ENCODE assay signal across 18 cellular contexts in genomic region chr18:67519582-67519981, GRCh38. TPM values are rescaled to one million over a fixed set of nuclear protein-coding genes. Genes with fewer than 3 reads are reported as not detected.
DNase-seq lines count a peak whose midpoint lies in the region; ATAC-seq and TF ChIP-seq lines count a peak whose summit lies in the region.
"Had no signal": no experiment of that assay in that cellular context is flagged by ENCODE, and none has a peak within 500 bp of the region (broad histone marks: within the 10 kb centered on the region; RNA-seq: fewer than 3 reads in every experiment).

No MANE protein-coding gene starts in this region.

- H3K4me3 ChIP-seq in osteoblast (ENCODE audit: insufficient read depth, low read length): no peak overlapping the region
- H3K4me3 ChIP-seq: K562, upper lobe of left lung had no signal

- peak; percentile 35 for DNase-seq in AG20443 (ENCODE audit: low spot score)
- DNase-seq in HFFc6: peak; percentile 53
- DNase-seq in central memory CD8-positive, alpha-beta T cell (ENCODE audit: low spot score in 2 of 2): no peak
- DNase-seq in osteoblast (ENCODE audit: insufficient read length, low spot score, missing footprints): peak; percentile 58
- no peak for DNase-seq in ACHN
- DNase-seq in GOT3 (lab: John Stamatoyannopoulos, UW): no peak
- DNase-seq in foreskin keratinocyte: no peak
- no peak for DNase-seq in NCI-H510A (lab: John Stamatoyannopoulos, UW)
- DNase-seq: activated CD4-positive, alpha-beta T cell treated with anti-CD3 and anti-CD28 coated beads, Interleukin-2, amount 50 U/mL, for 1 hour; amygdala; C1 segment of cervical spinal cord; effector CD4-positive, alpha-beta T cell; left cardiac atrium; NCI-H146; stimulated activated CD4-positive, alpha-beta T cell treated with anti-CD3 and anti-CD28 coated beads, Interleukin-2, amount 100 ng/mL, for 48 hours; upper lobe of left lung had no signal

- no peak overlapping the region for H3K27ac Mint-ChIP-seq in HFFc6
- H3K27ac Mint-ChIP-seq in central memory CD8-positive, alpha-beta T cell (ENCODE audit: low read depth): peak overlapping the region; percentile 32
- H3K27ac Mint-ChIP-seq: T-helper 1 cell treated with Interleukin-12 subunit alpha and Interleukin-12 subunit beta and Interleukin-4 antibody, amounts not matched to agents 30 μg/mL and 1 μg/mL, for 36 hours had no signal

- H3K27me3 ChIP-seq in osteoblast (ENCODE audit: insufficient read depth, low read length) (no peaks in the 10 kb centered on the region), foreskin keratinocyte (no peaks in the 10 kb centered on the region)
- H3K27me3 ChIP-seq: upper lobe of left lung had no signal

- no peak for ATAC-seq in central memory CD8-positive, alpha-beta T cell (replicated peaks; ENCODE audit: extremely low read depth, poor library complexity, severe bottlenecking)
- no peak for ATAC-seq in foreskin keratinocyte
- ATAC-seq: K562, left cardiac atrium had no signal

- peaks cover 48% of the 10 kb centered on the region for H3K4me1 Mint-ChIP-seq in HFFc6 (ENCODE audit: low read depth)
- peaks cover 22% of the 10 kb centered on the region for H3K4me1 Mint-ChIP-seq in central memory CD8-positive, alpha-beta T cell

- H3K79me2 ChIP-seq in osteoblast (ENCODE audit: insufficient read depth, low read length): peaks cover 19% of the 10 kb centered on the region

- H4K20me1 ChIP-seq in osteoblast (ENCODE audit: insufficient read depth, low read length): peaks cover 7% of the 10 kb centered on the region

- TF ChIP-seq CTCF in HFFc6 (IDR thresholded peaks at IDR 0.05) (no peak), osteoblast (IDR thresholded peaks at IDR 0.05; ENCODE audit: extremely low read depth, low read depth, low read length) (no peak), foreskin keratinocyte (conservative IDR thresholded peaks at IDR 0.05) (no peak)

- in situ Hi-C loops in ACHN (cut with HindIII; ENCODE audit: low pct_ligation_motif_present, low pct_unique_long_range_greater_than_20kb, low sequenced_read_pairs): no loop called here

- no peaks in the 10 kb centered on the region for H3K9me3 Mint-ChIP-seq in HFFc6
- no peaks in the 10 kb centered on the region for H3K9me3 Mint-ChIP-seq in central memory CD8-positive, alpha-beta T cell
- H3K9me3 Mint-ChIP-seq: T-helper 1 cell treated with Interleukin-12 subunit alpha and Interleukin-12 subunit beta and Interleukin-4 antibody, amounts not matched to agents 30 μg/mL and 1 μg/mL, for 36 hours had no signal

- peaks cover 4% of the 10 kb centered on the region for H3K36me3 ChIP-seq in osteoblast (ENCODE audit: insufficient read depth, low read length)
- H3K36me3 ChIP-seq: upper lobe of left lung had no signal

- peak overlapping the region; percentile 30 for H3K4me2 ChIP-seq in osteoblast (ENCODE audit: insufficient read depth, low read length)

- peaks cover 16% of the 10 kb centered on the region for H3K36me3 Mint-ChIP-seq in HFFc6 (ENCODE audit: low read depth)
- H3K36me3 Mint-ChIP-seq in central memory CD8-positive, alpha-beta T cell (ENCODE audit: insufficient read depth): peaks cover 7% of the 10 kb centered on the region

- H3K4me3 Mint-ChIP-seq in HFFc6: no peak overlapping the region
- H3K4me3 Mint-ChIP-seq in central memory CD8-positive, alpha-beta T cell: no peak overlapping the region
- H3K4me3 Mint-ChIP-seq: T-helper 1 cell treated with Interleukin-12 subunit alpha and Interleukin-12 subunit beta and Interleukin-4 antibody, amounts not matched to agents 30 μg/mL and 1 μg/mL, for 36 hours had no signal

- peaks cover 31% of the 10 kb centered on the region for H3K4me1 ChIP-seq in osteoblast (ENCODE audit: insufficient read depth, low read length)
- H3K4me1 ChIP-seq in foreskin keratinocyte: no peaks in the 10 kb centered on the region

- H2AFZ ChIP-seq in osteoblast (ENCODE audit: low read length): no peak overlapping the region

- peaks cover 4% of the 10 kb centered on the region for H3K27me3 Mint-ChIP-seq in HFFc6 (ENCODE audit: insufficient read depth)
- peaks cover 30% of the 10 kb centered on the region for H3K27me3 Mint-ChIP-seq in central memory CD8-positive, alpha-beta T cell

- no peaks in the 10 kb centered on the region for H3K9me3 ChIP-seq in osteoblast (ENCODE audit: low read depth, low read length)
- H3K9me3 ChIP-seq: upper lobe of left lung had no signal

- H3K27ac ChIP-seq in osteoblast (ENCODE audit: low read depth, low read length) (peak overlapping the region; percentile 21), foreskin keratinocyte (no peak overlapping the region)
- H3K27ac ChIP-seq: upper lobe of left lung had no signal

RNA-seq across cellular contexts. Expression of gene DSEL, which starts 3.1 kb away (rescaled TPM):
- total RNA-seq in HFFc6 (2021; fragmentation: NEBNext Ultra II Directional; extraction: Animal tissue kit (Norgen Biotek cat#: 25700)): 10 to 100 TPM; 71.4 to 87.0 (median 80.1) TPM
- 119 and 157 TPM in 2 replicates for total RNA-seq in osteoblast
- total RNA-seq in foreskin keratinocyte: 4.3 and 5.0 TPM in 2 replicates
- 0.95 and 1.1 TPM in 2 replicates for polyA plus RNA-seq in foreskin keratinocyte

Comparison
In these comparisons a context has a peak if more than half of its experiments do, and no peak if none do; other contexts are left out.
1. DNase-seq: peak in AG20443 (single experiment), HFFc6 (single experiment) and osteoblast (single experiment); none in central memory CD8-positive, alpha-beta T cell (0 of 2), ACHN (single experiment), GOT3 (single experiment), foreskin keratinocyte (0 of 2) and NCI-H510A (single experiment).
2. RNA of gene DSEL, which starts 3.1 kb away (total RNA-seq): 119 to 157 TPM in osteoblast and 71.4 to 87.0 TPM in HFFc6; 4.3 to 5.0 TPM in foreskin keratinocyte; every median in the first group is over 10 times any median in the second.